9 cellular contexts compared by ENCODE assay signal in genomic region chr7:36264123-36264916, GRCh38.
DNase-seq lines count a peak whose midpoint lies in the region; ATAC-seq and TF ChIP-seq lines count a peak whose summit lies in the region.
"Had no signal": no experiment of that assay in that cellular context is flagged by ENCODE, and none has a peak within 500 bp of the region (broad histone marks: within the 10 kb centered on the region; RNA-seq: fewer than 3 reads in every experiment).

No MANE protein-coding gene starts in this region.

- H3F3A ChIP-seq in smooth muscle cell (ENCODE audit: low read depth): no peaks in the 10 kb centered on the region

- peak; percentile 17 for DNase-seq in fibroblast of gingiva (ENCODE audit: low read depth)
- peak; percentile 9 for DNase-seq in smooth muscle cell (lab: John Stamatoyannopoulos, UW; ENCODE audit: unreplicated experiment)
- DNase-seq in DMS 273 (lab: John Stamatoyannopoulos, UW; ENCODE audit: unreplicated experiment): no peak
- no peak for DNase-seq in 8988T

- no peaks in the 10 kb centered on the region for H3K4me1 ChIP-seq in smooth muscle cell (ENCODE audit: low read depth)

- H4K20me1 ChIP-seq in smooth muscle cell (ENCODE audit: low read depth): no peaks in the 10 kb centered on the region

- no peak overlapping the region for H3K4me3 ChIP-seq in smooth muscle cell
- H3K4me3 ChIP-seq: SK-N-MC had no signal

- H3K27me3 ChIP-seq in smooth muscle cell (ENCODE audit: low read depth): no peaks in the 10 kb centered on the region

- no peak overlapping the region for H2AFZ ChIP-seq in smooth muscle cell (ENCODE audit: low read depth)

- no peaks in the 10 kb centered on the region for H3K79me2 ChIP-seq in smooth muscle cell (ENCODE audit: low read depth)

- H3K9me3 ChIP-seq in smooth muscle cell (replicated peaks; ENCODE audit: low read depth): no peaks in the 10 kb centered on the region

- H3K4me2 ChIP-seq in smooth muscle cell: peak overlapping the region; percentile 59

- H3K9ac ChIP-seq in smooth muscle cell (ENCODE audit: low read depth): no peak overlapping the region

- peak; percentile 60 for ATAC-seq in GM19351 (IDR thresholded peaks at IDR 0.05; ENCODE audit: unreplicated experiment)
- ATAC-seq in HG03469 (IDR thresholded peaks at IDR 0.05; ENCODE audit: unreplicated experiment): peak; percentile 45
- no peak for ATAC-seq in GM21367 (IDR thresholded peaks at IDR 0.05; ENCODE audit: unreplicated experiment)
- ATAC-seq in HG03457 (IDR thresholded peaks at IDR 0.05; ENCODE audit: unreplicated experiment): no peak

- TF ChIP-seq CTCF in smooth muscle cell (IDR thresholded peaks at IDR 0.05; ENCODE audit: borderline replicate concordance, insufficient read depth, poor library complexity, severe bottlenecking): no peak

- WGBS in smooth muscle cell (ENCODE audit: low lambda C conversion rate): 36% methylated on average over 8 of the region's 8 CpGs

- peak overlapping the region; percentile 30 for H3K27ac ChIP-seq in smooth muscle cell (ENCODE audit: low read depth)
- H3K27ac ChIP-seq: SK-N-MC had no signal

- H3K36me3 ChIP-seq in smooth muscle cell (ENCODE audit: low read depth): no peaks in the 10 kb centered on the region

Comparison
In these comparisons a context has a peak if more than half of its experiments do, and no peak if none do; other contexts are left out.
1. ATAC-seq: peak in GM19351 (single experiment) and HG03469 (single experiment); none in GM21367 (single experiment) and HG03457 (single experiment).
2. DNase-seq: peak in fibroblast of gingiva (single experiment) and smooth muscle cell (single experiment); none in DMS 273 (single experiment) and 8988T (single experiment).